Comparison of ENCODE assay signal across 12 cellular contexts in genomic region chr3:71303627-71304260, GRCh38.
A peak's percentile ranks its signal among the peaks of the same experiment; 100 is the strongest.
DNase-seq lines count a peak whose midpoint lies in the region; ATAC-seq, FAIRE-seq and TF ChIP-seq lines count a peak whose summit lies in the region.
"Had no signal": no experiment of that assay in that cellular context is flagged by ENCODE, and none has a peak within 500 bp of the region (broad histone marks: within the 10 kb centered on the region; RNA-seq: fewer than 3 reads in every experiment).

No MANE protein-coding gene starts in this region.

- intact Hi-C loops in activated CD4-positive, alpha-beta memory T cell treated with anti-CD3 and anti-CD28 coated beads for 36 hours (cut with micrococcal nuclease), result loop anchor here (2.0 to 10.0 kb wide), 4 partner anchors 121 to 753 kb away; no protein-coding TSS in a partner anchor

- POLR2A ChIA-PET in activated CD4-positive, alpha-beta memory T cell treated with anti-CD3 and anti-CD28 coated beads for 36 hours (lab: Charles Lee), result interaction anchor here (0.8 to 5.3 kb wide), 4 partner anchors 56 to 246 kb away, joined by 3 to 50 read pairs (median 6); no protein-coding TSS in a partner anchor
- POLR2A ChIA-PET in SK-N-SH (lab: Yijun Ruan, JAX), result no interaction called here

- peak overlapping the region; percentile 89 to 92 for H3K4me3 Mint-ChIP-seq in H9
- H3K4me3 Mint-ChIP-seq in activated CD4-positive, alpha-beta memory T cell treated with anti-CD3 and anti-CD28 coated beads for 36 hours, result peak overlapping the region; percentile 77

- H3K4me1 ChIP-seq in H9 (ENCODE audit: insufficient read depth, low read length), result peaks cover 13% of the 10 kb centered on the region
- peaks cover 8 to 93% (median 28%) of the 10 kb centered on the region in 3 donors for H3K4me1 ChIP-seq in gastroesophageal sphincter
- H3K4me1 ChIP-seq in small intestine (ENCODE audit: control insufficient read depth in 2 of 2, insufficient read depth in 1 of 2, low read depth in 1 of 2, low read length in 1 of 2), result peaks cover 0 to 5% of the 10 kb centered on the region in 2 donors
- H3K4me1 ChIP-seq in SK-N-SH (ENCODE audit: control insufficient read depth in 1 of 2, insufficient read depth in 2 of 2, low read depth in 1 of 2, low read length in 1 of 2), result peaks cover 3 to 9% of the 10 kb centered on the region in 2 experiments; a peak in 3 of 4 replicates

- H3K18ac ChIP-seq in H9 (ENCODE audit: insufficient read length, low read depth, low read length), result no peak overlapping the region

- TF ChIP-seq CTCF in H9 (conservative IDR thresholded peaks at IDR 0.05), result no peak
- TF ChIP-seq CTCF in gastroesophageal sphincter (IDR thresholded peaks at IDR 0.05), result no peak
- no peak for TF ChIP-seq CTCF in SK-N-SH (IDR thresholded peaks at IDR 0.05)

- H2BK5ac ChIP-seq in H9 (ENCODE audit: insufficient read length, low read length), result no peak overlapping the region

- H3K4me2 ChIP-seq in H9 (ENCODE audit: insufficient read depth, insufficient read length, low read length) (peak overlapping the region; percentile 91), SK-N-SH (no peak overlapping the region)

- peak overlapping the region; percentile 18 for H2AFZ ChIP-seq in H9 (ENCODE audit: low read length)
- no peak overlapping the region for H2AFZ ChIP-seq in SK-N-SH (ENCODE audit: low read depth)

- no peak for ATAC-seq in gastroesophageal sphincter

- no peaks in the 10 kb centered on the region for H3K79me1 ChIP-seq in H9 (ENCODE audit: insufficient read depth, low read depth, low read length, poor library complexity, severe bottlenecking)

- no peak overlapping the region for H2BK15ac ChIP-seq in H9 (ENCODE audit: low read depth, low read length)

- H3K9me3 Mint-ChIP-seq in H9, result no peaks in the 10 kb centered on the region
- H3K9me3 Mint-ChIP-seq in activated CD4-positive, alpha-beta memory T cell treated with anti-CD3 and anti-CD28 coated beads for 36 hours, result no peaks in the 10 kb centered on the region

- H3K27me3 Mint-ChIP-seq in H9 (ENCODE audit: low read depth), result no peaks in the 10 kb centered on the region
- H3K27me3 Mint-ChIP-seq in activated CD4-positive, alpha-beta memory T cell treated with anti-CD3 and anti-CD28 coated beads for 36 hours, result no peaks in the 10 kb centered on the region

- H3K36me3 ChIP-seq in gastroesophageal sphincter, result no peaks in the 10 kb centered on the region
- no peaks in the 10 kb centered on the region for H3K36me3 ChIP-seq in small intestine (ENCODE audit: control insufficient read depth in 2 of 2, insufficient read depth in 2 of 2, low read length in 2 of 2)
- no peaks in the 10 kb centered on the region for H3K36me3 ChIP-seq in SK-N-SH (replicated peaks in 1 of 2; ENCODE audit: control insufficient read depth in 1 of 2, insufficient read depth in 2 of 2, low read length in 1 of 2)

- H3K4me3 ChIP-seq in gastroesophageal sphincter (peak overlapping the region; percentile 47 to 60), small intestine (ENCODE audit: low read depth in 1 of 2, low read length in 2 of 2) (no peak overlapping the region), SK-N-SH (ENCODE audit: low read depth in 2 of 2, low read length in 1 of 2) (no peak overlapping the region)

- no peak overlapping the region for H3K56ac ChIP-seq in H9 (ENCODE audit: insufficient read length, low read depth, low read length)

- H4K91ac ChIP-seq in H9 (ENCODE audit: insufficient read length, low read depth, low read length), result no peak overlapping the region

- H3K79me2 ChIP-seq in H9 (ENCODE audit: insufficient read depth, low read length) (peaks cover 4% of the 10 kb centered on the region; the same call in 1 of the 2 replicates), SK-N-SH (ENCODE audit: insufficient read depth) (peaks cover 77% of the 10 kb centered on the region)

- H4K5ac ChIP-seq in H9 (ENCODE audit: insufficient read length, low read depth, low read length), result no peak overlapping the region

- peak overlapping the region; percentile 67 to 98 (median 94) for H3K27ac Mint-ChIP-seq in H9
- H3K27ac Mint-ChIP-seq in activated CD4-positive, alpha-beta memory T cell treated with anti-CD3 and anti-CD28 coated beads for 36 hours, result peak overlapping the region; percentile 87

- H3K9ac ChIP-seq in H9 (ENCODE audit: extremely low read depth, insufficient read length, low read length) (peak overlapping the region; percentile 63), SK-N-SH (no peak overlapping the region)

- no peak overlapping the region for H2BK20ac ChIP-seq in H9 (ENCODE audit: low read depth, low read length, poor library complexity, severe bottlenecking)

- no peak for TF ChIP-seq RAD21 in SK-N-SH (IDR thresholded peaks at IDR 0.05; ENCODE audit: low read length)

- H3K4me1 Mint-ChIP-seq in H9, result peaks cover 81 to 86% of the 10 kb centered on the region in 2 experiments
- H3K4me1 Mint-ChIP-seq in activated CD4-positive, alpha-beta memory T cell treated with anti-CD3 and anti-CD28 coated beads for 36 hours (ENCODE audit: low read depth), result peaks cover 88% of the 10 kb centered on the region

- no peak overlapping the region for H3K23ac ChIP-seq in H9 (ENCODE audit: insufficient read length, low read depth, low read length)

- H2BK12ac ChIP-seq in H9 (ENCODE audit: insufficient read length, low read depth, low read length), result no peak overlapping the region

- H3K14ac ChIP-seq in H9 (ENCODE audit: insufficient read depth, low read length), result peak overlapping the region; percentile 43; the same call in 1 of the 2 replicates

- no peak for DNase-seq in H9
- DNase-seq in activated CD4-positive, alpha-beta memory T cell treated with anti-CD3 and anti-CD28 coated beads for 36 hours, result no peak
- no peak for DNase-seq in small intestine
- DNase-seq in NCI-H1092 (lab: John Stamatoyannopoulos, UW), result no peak
- DNase-seq in SK-N-SH, result no peak
- no peak for DNase-seq in LoVo (ENCODE audit: low spot score)
- DNase-seq: amniotic stem cell; NCI-H446 treated with DMSO at 0.1 percent for 48 hours; stimulated activated CD4-positive, alpha-beta T cell treated with anti-CD3 and anti-CD28 coated beads, Interleukin-2, amount 100 ng/mL, for 48 hours had no signal

- H4K20me1 ChIP-seq in H9 (ENCODE audit: control insufficient read depth, insufficient read depth, insufficient read length) (no peaks in the 10 kb centered on the region), SK-N-SH (ENCODE audit: insufficient read depth) (no peaks in the 10 kb centered on the region)

- H2AK5ac ChIP-seq in H9 (ENCODE audit: insufficient read length, low read length), result no peak overlapping the region

- peaks cover 9% of the 10 kb centered on the region for H3K23me2 ChIP-seq in H9 (ENCODE audit: insufficient read length, low read depth, low read length, poor library complexity, severe bottlenecking)

- H3K27ac ChIP-seq in H9 (ENCODE audit: insufficient read length, low read depth, low read length), result no peak overlapping the region
- H3K27ac ChIP-seq in gastroesophageal sphincter, result peak overlapping the region; percentile 69 to 86 (median 83)
- H3K27ac ChIP-seq in small intestine (ENCODE audit: low read depth in 1 of 2, low read length in 1 of 2), result no peak overlapping the region
- H3K27ac ChIP-seq in SK-N-SH (ENCODE audit: low read depth in 2 of 2, low read length in 1 of 2), result no peak overlapping the region

- H4K8ac ChIP-seq in H9 (replicated peaks; ENCODE audit: insufficient read length, low read depth, low read length), result no peak overlapping the region

- no peak for TF ChIP-seq POLR2A in gastroesophageal sphincter (IDR thresholded peaks at IDR 0.05)

- peak; percentile 53 for FAIRE-seq in small intestine (lab: Jason Lieb, UNC)
- FAIRE-seq: G401.6, TTC549 had no signal

- H3T11ph ChIP-seq in H9 (ENCODE audit: low read length), result no peak overlapping the region

- H3K4ac ChIP-seq in H9 (ENCODE audit: low read depth, low read length), result no peak overlapping the region

- H3K27me3 ChIP-seq in H9 (ENCODE audit: insufficient read depth, low read length) (no peaks in the 10 kb centered on the region; the same call in 1 of the 2 replicates), gastroesophageal sphincter (no peaks in the 10 kb centered on the region), small intestine (ENCODE audit: control insufficient read depth in 2 of 2, insufficient read depth in 2 of 2, low read length in 2 of 2) (no peaks in the 10 kb centered on the region), SK-N-SH (ENCODE audit: insufficient read depth) (no peaks in the 10 kb centered on the region)

- 100% methylated on average over 1 of the region's 7 CpGs for WGBS in H9 (ENCODE audit: extremely low coverage, insufficient read length, low lambda C conversion rate)
- WGBS in gastroesophageal sphincter (ENCODE audit: low coverage in 1 of 2), 2 donors, result 11 to 21% methylated on average over 7 of the region's 7 CpGs
- 56 to 69% (median 68%) methylated on average over 7 of the region's 7 CpGs for WGBS in small intestine, 3 donors
- WGBS in SK-N-SH (ENCODE audit: low lambda C conversion rate), result 83% methylated on average over 7 of the region's 7 CpGs

- CTCF ChIA-PET in activated CD4-positive, alpha-beta memory T cell treated with anti-CD3 and anti-CD28 coated beads for 36 hours (lab: Charles Lee), result no interaction called here
- CTCF ChIA-PET in SK-N-SH (lab: Yijun Ruan, JAX), result no interaction called here

- no peaks in the 10 kb centered on the region for H3K9me2 ChIP-seq in SK-N-SH

- no peaks in the 10 kb centered on the region for H3K9me3 ChIP-seq in H9 (ENCODE audit: control insufficient read depth, low read depth, low read length)
- H3K9me3 ChIP-seq in gastroesophageal sphincter, result no peaks in the 10 kb centered on the region
- no peaks in the 10 kb centered on the region for H3K9me3 ChIP-seq in small intestine (ENCODE audit: control insufficient read depth, low read depth)
- no peaks in the 10 kb centered on the region for H3K9me3 ChIP-seq in SK-N-SH

- peaks cover 0 to under 1% (median under 1%) of the 10 kb centered on the region in 3 experiments; a peak in 3 of 7 replicates for H3K36me3 Mint-ChIP-seq in H9 (ENCODE audit: insufficient read depth in 1 of 3, low read depth in 3 of 3)
- peaks cover 5% of the 10 kb centered on the region for H3K36me3 Mint-ChIP-seq in activated CD4-positive, alpha-beta memory T cell treated with anti-CD3 and anti-CD28 coated beads for 36 hours

- TF ChIP-seq EP300 in gastroesophageal sphincter (IDR thresholded peaks at IDR 0.05), result no peak
- no peak for TF ChIP-seq EP300 in SK-N-SH (IDR thresholded peaks at IDR 0.05; ENCODE audit: borderline replicate concordance in 1 of 2, low read depth in 1 of 2, low read length in 1 of 2)

- H3F3A ChIP-seq in SK-N-SH (replicated peaks; ENCODE audit: insufficient read depth), result no peaks in the 10 kb centered on the region

- H2BK120ac ChIP-seq in H9 (ENCODE audit: low read depth, low read length, poor library complexity, severe bottlenecking), result no peak overlapping the region

TF ChIP-seq in SK-N-SH, 30 proteins besides CTCF, POLR2A, EP300 and RAD21:
- TF ChIP-seq JUND (IDR thresholded peaks at IDR 0.05) (no peak), RCOR1 (IDR thresholded peaks at IDR 0.05; ENCODE audit: low read length) (no peak)
TF ChIP-seq in SK-N-SH: peak in this region for 0.

Comparison
In these comparisons a context has a peak if more than half of its experiments do, and no peak if none do; other contexts are left out.
1. H3K27ac ChIP-seq: peak in gastroesophageal sphincter (4 of 4); none in H9 (single experiment), small intestine (0 of 2) and SK-N-SH (0 of 2).
2. H3K4me3 ChIP-seq: peak in gastroesophageal sphincter (2 of 2); none in small intestine (0 of 2) and SK-N-SH (0 of 2).